ENCODE assay signal across 1 cellular context in the genomic region with DNA sequence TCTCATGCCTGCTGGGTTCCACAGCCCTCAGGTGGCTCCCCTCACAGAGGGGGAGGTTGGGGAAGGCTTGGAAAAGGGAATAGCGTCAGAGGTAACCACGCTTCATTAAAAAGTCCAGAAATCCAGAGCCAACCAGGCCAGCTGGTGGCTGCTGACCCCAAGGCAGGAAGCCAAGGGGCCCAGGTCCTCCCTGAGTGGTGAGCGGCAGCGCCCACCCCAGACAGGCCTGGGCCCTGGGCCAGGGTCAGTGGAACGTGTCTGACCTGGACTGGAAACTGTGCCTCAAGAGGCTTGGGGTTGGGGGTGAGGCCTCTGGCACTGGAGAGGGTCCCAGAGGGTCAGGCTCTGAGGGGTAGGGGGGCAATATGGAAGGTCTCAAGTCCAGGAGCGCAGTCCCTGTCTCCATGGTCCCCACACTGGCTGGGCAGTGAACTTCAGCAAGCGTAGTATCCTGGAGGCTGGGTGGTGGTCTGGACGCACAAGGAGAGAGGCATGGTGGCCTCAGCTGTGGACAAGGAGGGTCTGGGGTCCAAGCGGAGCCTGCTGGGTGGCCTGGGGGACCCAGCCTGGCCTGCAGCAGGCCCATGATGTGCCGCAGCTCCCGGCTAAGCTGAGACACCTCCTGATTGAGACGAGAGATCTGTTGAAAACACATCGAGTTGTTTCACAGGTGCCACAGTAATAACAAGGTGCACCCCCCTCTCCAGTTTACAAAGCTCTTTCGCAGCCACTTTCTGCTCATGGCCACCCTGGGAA.
TF ChIP-seq lines count a peak whose summit lies in the region.

No MANE protein-coding gene starts in this region.

TF ChIP-seq in WTC11, 78 proteins besides CTCF, POLR2A, EP300 and RAD21:
- TF ChIP-seq NR3C1 (CRISPR knock-in tag; conservative IDR thresholded peaks at IDR 0.05; ENCODE audit: low read depth) (no peak), GRHL2 (CRISPR knock-in tag; IDR thresholded peaks at IDR 0.05; ENCODE audit: insufficient replicate concordance, severe bottlenecking) (no peak), ZNF317 (CRISPR knock-in tag; IDR thresholded peaks at IDR 0.05; ENCODE audit: borderline replicate concordance, low read depth) (no peak), SP1 (CRISPR knock-in tag; conservative IDR thresholded peaks at IDR 0.05) (no peak), ZBTB21 (CRISPR knock-in tag; IDR thresholded peaks at IDR 0.05; ENCODE audit: borderline replicate concordance) (no peak), JUN (CRISPR knock-in tag; IDR thresholded peaks at IDR 0.05) (no peak), HMGA2 (CRISPR knock-in tag; IDR thresholded peaks at IDR 0.05) (no peak), NR2C2 (CRISPR knock-in tag; IDR thresholded peaks at IDR 0.05) (no peak), OVOL2 (CRISPR knock-in tag; IDR thresholded peaks at IDR 0.05; ENCODE audit: borderline replicate concordance) (no peak), AR (CRISPR knock-in tag; IDR thresholded peaks at IDR 0.05) (no peak)
- TF ChIP-seq, protein P1, sequence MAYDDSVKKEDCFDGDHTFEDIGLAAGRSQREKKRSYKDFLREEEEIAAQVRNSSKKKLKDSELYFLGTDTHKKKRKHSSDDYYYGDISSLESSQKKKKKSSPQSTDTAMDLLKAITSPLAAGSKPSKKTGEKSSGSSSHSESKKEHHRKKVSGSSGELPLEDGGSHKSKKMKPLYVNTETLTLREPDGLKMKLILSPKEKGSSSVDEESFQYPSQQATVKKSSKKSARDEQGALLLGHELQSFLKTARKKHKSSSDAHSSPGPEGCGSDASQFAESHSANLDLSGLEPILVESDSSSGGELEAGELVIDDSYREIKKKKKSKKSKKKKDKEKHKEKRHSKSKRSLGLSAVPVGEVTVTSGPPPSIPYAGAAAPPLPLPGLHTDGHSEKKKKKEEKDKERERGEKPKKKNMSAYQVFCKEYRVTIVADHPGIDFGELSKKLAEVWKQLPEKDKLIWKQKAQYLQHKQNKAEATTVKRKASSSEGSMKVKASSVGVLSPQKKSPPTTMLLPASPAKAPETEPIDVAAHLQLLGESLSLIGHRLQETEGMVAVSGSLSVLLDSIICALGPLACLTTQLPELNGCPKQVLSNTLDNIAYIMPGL (CRISPR knock-in tag; IDR thresholded peaks at IDR 0.05) = no peak
- TF ChIP-seq, protein P2, sequence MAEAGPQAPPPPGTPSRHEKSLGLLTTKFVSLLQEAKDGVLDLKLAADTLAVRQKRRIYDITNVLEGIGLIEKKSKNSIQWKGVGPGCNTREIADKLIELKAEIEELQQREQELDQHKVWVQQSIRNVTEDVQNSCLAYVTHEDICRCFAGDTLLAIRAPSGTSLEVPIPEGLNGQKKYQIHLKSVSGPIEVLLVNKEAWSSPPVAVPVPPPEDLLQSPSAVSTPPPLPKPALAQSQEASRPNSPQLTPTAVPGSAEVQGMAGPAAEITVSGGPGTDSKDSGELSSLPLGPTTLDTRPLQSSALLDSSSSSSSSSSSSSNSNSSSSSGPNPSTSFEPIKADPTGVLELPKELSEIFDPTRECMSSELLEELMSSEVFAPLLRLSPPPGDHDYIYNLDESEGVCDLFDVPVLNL (CRISPR knock-in tag; IDR thresholded peaks at IDR 0.05; ENCODE audit: borderline replicate concordance, low read depth) = no peak
